In genomic region chr17:3693829-3694231, GRCh38 we compare ENCODE assay signal across 12 cellular contexts. TPM values are rescaled to one million over a fixed set of nuclear protein-coding genes. Genes with fewer than 3 reads are reported as not detected.
DNase-seq lines count a peak whose midpoint lies in the region; ATAC-seq and TF ChIP-seq lines count a peak whose summit lies in the region.
"Had no signal": no experiment of that assay in that cellular context is flagged by ENCODE, and none has a peak within 500 bp of the region (broad histone marks: within the 10 kb centered on the region; RNA-seq: fewer than 3 reads in every experiment).

No MANE protein-coding gene starts in this region.

- DNase-seq in Right ventricle myocardium inferior (ENCODE audit: missing footprints) (peak; percentile 11), heart right ventricle (no peak), NCI-H524 treated with DMSO at 0.1 percent for 48 hours (lab: John Stamatoyannopoulos, UW) (no peak), right lobe of liver (no peak), A673 (ENCODE audit: low spot score) (no peak)
- peak; percentile 17 for DNase-seq in activated T-helper 9 cell treated with anti-CD3 and anti-CD28 coated beads, Interleukin-2, amount 50 U/mL, for 16 hours (ENCODE audit: low read depth)
- DNase-seq: BE2C, heart left ventricle, NCI-H748 treated with DMSO at 0.1 percent for 48 hours had no signal

- no peak for TF ChIP-seq POLR2A in right lobe of liver (IDR thresholded peaks at IDR 0.05)

- H3K27me3 ChIP-seq in heart right ventricle (peaks cover 0 to 46% (median 30%) of the 10 kb centered on the region in 7 donors), thymus (ENCODE audit: control insufficient read depth, insufficient read depth) (no peaks in the 10 kb centered on the region), right lobe of liver (no peaks in the 10 kb centered on the region), A673 (replicated peaks; ENCODE audit: insufficient read depth, low read depth, low read length, poor library complexity) (peaks cover 24% of the 10 kb centered on the region)
- H3K27me3 ChIP-seq: BE2C had no signal

- POLR2A ChIA-PET in A673 (lab: Charles Lee; ENCODE audit: low non-redundant PET), result no interaction called here

- intact Hi-C loops in Right ventricle myocardium inferior (cut with DNase I), result no loop called here
- intact Hi-C loops in heart right ventricle (cut with DNase I), result loop anchor here in 1 of 10 donors (2.0 kb wide), 1 partner anchor 29 kb away; the partner anchor contains the start of gene HASPIN
- intact Hi-C loops in right lobe of liver (cut with DNase I), result no loop called here
- intact Hi-C loops in A673 (cut with micrococcal nuclease; ENCODE audit: unreplicated experiment), result no loop called here

- CTCF ChIA-PET in A673 (lab: Charles Lee), result no interaction called here

- H3K27ac ChIP-seq in heart right ventricle (no peak overlapping the region), thymus (ENCODE audit: low read depth) (no peak overlapping the region), right lobe of liver (no peak overlapping the region), A673 (ENCODE audit: low read depth, low read length, poor library complexity, severe bottlenecking) (no peak overlapping the region)
- H3K27ac ChIP-seq: skin epidermis had no signal

- no peak for ATAC-seq in Right ventricle myocardium inferior
- no peak for ATAC-seq in heart right ventricle
- peak; percentile 45 for ATAC-seq in HG03439 (IDR thresholded peaks at IDR 0.05; ENCODE audit: unreplicated experiment)
- ATAC-seq in right lobe of liver, result no peak
- ATAC-seq: heart left ventricle had no signal

- H3K9me3 ChIP-seq in heart right ventricle (peaks cover 0 to 10% (median 0%) of the 10 kb centered on the region in 11 donors), thymus (ENCODE audit: control insufficient read depth) (peaks cover 2% of the 10 kb centered on the region), right lobe of liver (no peaks in the 10 kb centered on the region), A673 (ENCODE audit: low read depth, low read length, poor library complexity, severe bottlenecking) (no peaks in the 10 kb centered on the region)
- H3K9me3 ChIP-seq: BE2C had no signal

- H3K4me1 ChIP-seq in heart right ventricle (peaks cover 0 to 26% (median 18%) of the 10 kb centered on the region in 9 donors), thymus (ENCODE audit: control insufficient read depth, insufficient read depth, low read length) (no peaks in the 10 kb centered on the region), right lobe of liver (peaks cover 0 to 7% (median 0%) of the 10 kb centered on the region in 4 donors), A673 (ENCODE audit: insufficient read depth, low read length, poor library complexity, severe bottlenecking) (peaks cover 7% of the 10 kb centered on the region)
- H3K4me1 ChIP-seq: BE2C had no signal

- 77% methylated on average over 9 of the region's 9 CpGs for WGBS in heart right ventricle, 2 donors
- 82% methylated on average over 9 of the region's 9 CpGs for WGBS in thymus
- 63% methylated on average over 9 of the region's 9 CpGs for WGBS in right lobe of liver (ENCODE audit: insufficient coverage, low coverage, low lambda C conversion rate, missing lambda C conversion rate)

- H3K36me3 ChIP-seq in heart right ventricle (peaks cover 0 to 8% (median 0%) of the 10 kb centered on the region in 9 donors), thymus (ENCODE audit: control insufficient read depth, insufficient read depth) (peaks cover 20% of the 10 kb centered on the region), right lobe of liver (no peaks in the 10 kb centered on the region), A673 (ENCODE audit: insufficient read depth, low read length, poor library complexity, severe bottlenecking) (no peaks in the 10 kb centered on the region)
- H3K36me3 ChIP-seq: heart left ventricle had no signal

- no peak for TF ChIP-seq CTCF in heart right ventricle (IDR thresholded peaks at IDR 0.05)
- no peak for TF ChIP-seq CTCF in right lobe of liver (IDR thresholded peaks at IDR 0.05)
- no peak for TF ChIP-seq CTCF in A673 (conservative IDR thresholded peaks at IDR 0.05; ENCODE audit: low read depth, low read length)

- H3K4me3 ChIP-seq in heart right ventricle (no peak overlapping the region), thymus (ENCODE audit: low read length) (peak overlapping the region; percentile 14), right lobe of liver (no peak overlapping the region), A673 (ENCODE audit: low read depth, low read length, poor library complexity, severe bottlenecking) (no peak overlapping the region)

- no TSS peak for BruUV-seq in A673 (replicated peaks; lab: Mats Ljungman, UMichigan)

RNA-seq across cellular contexts. Expression of gene P2RX5, which starts 2.1 kb away (rescaled TPM):
- total RNA-seq in Right ventricle myocardium inferior (19.4 TPM), heart right ventricle (10 to 100 TPM in 7 of 10 donors, 1 to 10 TPM in 3; 6.0 to 24.5 (median 11.9) TPM), right lobe of liver (1 to 10 TPM in 1 of 6 experiments, under 1 TPM in 5; 0.13 to 1.1 (median 0.40) TPM), A673 (2021) (0.45 and 1.4 TPM in 2 replicates)
- polyA plus RNA-seq in heart right ventricle (10 to 100 TPM; 12.4 to 56.6 TPM), thymus (108 TPM)

RNA-seq across cellular contexts. Expression of gene EMC6, which starts 25.2 kb away (rescaled TPM):
- total RNA-seq in Right ventricle myocardium inferior (65.5 TPM), heart right ventricle (10 to 100 TPM; 46.0 to 75.0 (median 52.7) TPM), right lobe of liver (10 to 100 TPM; 19.7 to 27.7 (median 24.4) TPM), A673 (2021) (68.7 and 70.9 TPM in 2 replicates)
- polyA plus RNA-seq in heart right ventricle (100 to 1,000 TPM in 1 of 2 donors, 10 to 100 TPM in 1; 80.5 to 203 TPM), thymus (68.7 TPM)

RNA-seq across cellular contexts. Expression of gene TAX1BP3, which starts 25.5 kb away (rescaled TPM):
- 157 TPM for total RNA-seq in Right ventricle myocardium inferior
- 100 to 1,000 TPM; 147 to 206 (median 176) TPM for total RNA-seq in heart right ventricle
- 100 to 1,000 TPM; 134 to 149 TPM for polyA plus RNA-seq in heart right ventricle
- 73.2 TPM for polyA plus RNA-seq in thymus
- 10 to 100 TPM in 4 of 6 experiments, 1 to 10 TPM in 2; 8.1 to 60.9 (median 34.7) TPM for total RNA-seq in right lobe of liver
- 79.0 and 92.5 TPM in 2 replicates for total RNA-seq in A673 (2021)

RNA-seq across cellular contexts. Expression of gene HASPIN, which starts 29.9 kb away (rescaled TPM):
- total RNA-seq in Right ventricle myocardium inferior (0.22 TPM), heart right ventricle (1 to 10 TPM in 1 of 10 donors, under 1 TPM in 9; 0.12 to 1.5 (median 0.23) TPM), right lobe of liver (1 to 10 TPM in 1 of 6 experiments, under 1 TPM in 4, not detected in 1; 0.07 to 1.1 (median 0.27) TPM), A673 (2021) (30.1 and 31.4 TPM in 2 replicates)
- polyA plus RNA-seq in heart right ventricle (under 1 TPM in 1 of 2 donors, not detected in 1; 0.29 TPM), thymus (2.3 TPM)

RNA-seq across cellular contexts. Expression of gene CTNS, which starts 57.3 kb away (rescaled TPM):
- 6.6 TPM for total RNA-seq in Right ventricle myocardium inferior
- total RNA-seq in heart right ventricle, result 10 to 100 TPM in 1 of 10 donors, 1 to 10 TPM in 9; 5.2 to 11.8 (median 8.0) TPM
- polyA plus RNA-seq in heart right ventricle, result 1 to 10 TPM; 7.5 to 7.6 TPM
- 8.8 TPM for polyA plus RNA-seq in thymus
- 10 to 100 TPM in 2 of 6 experiments, 1 to 10 TPM in 4; 6.7 to 30.3 (median 9.4) TPM for total RNA-seq in right lobe of liver
- 12.6 and 14.3 TPM in 2 replicates for total RNA-seq in A673 (2021)

Comparison
In these comparisons a context has a peak if more than half of its experiments do, and no peak if none do; other contexts are left out.
1. DNase-seq: peak in Right ventricle myocardium inferior (single experiment) and activated T-helper 9 cell treated with anti-CD3 and anti-CD28 coated beads, Interleukin-2, amount 50 U/mL, for 16 hours (single experiment); none in heart right ventricle (0 of 2), NCI-H524 treated with DMSO at 0.1 percent for 48 hours (single experiment), right lobe of liver (0 of 3) and A673 (single experiment).